In the genomic region with DNA sequence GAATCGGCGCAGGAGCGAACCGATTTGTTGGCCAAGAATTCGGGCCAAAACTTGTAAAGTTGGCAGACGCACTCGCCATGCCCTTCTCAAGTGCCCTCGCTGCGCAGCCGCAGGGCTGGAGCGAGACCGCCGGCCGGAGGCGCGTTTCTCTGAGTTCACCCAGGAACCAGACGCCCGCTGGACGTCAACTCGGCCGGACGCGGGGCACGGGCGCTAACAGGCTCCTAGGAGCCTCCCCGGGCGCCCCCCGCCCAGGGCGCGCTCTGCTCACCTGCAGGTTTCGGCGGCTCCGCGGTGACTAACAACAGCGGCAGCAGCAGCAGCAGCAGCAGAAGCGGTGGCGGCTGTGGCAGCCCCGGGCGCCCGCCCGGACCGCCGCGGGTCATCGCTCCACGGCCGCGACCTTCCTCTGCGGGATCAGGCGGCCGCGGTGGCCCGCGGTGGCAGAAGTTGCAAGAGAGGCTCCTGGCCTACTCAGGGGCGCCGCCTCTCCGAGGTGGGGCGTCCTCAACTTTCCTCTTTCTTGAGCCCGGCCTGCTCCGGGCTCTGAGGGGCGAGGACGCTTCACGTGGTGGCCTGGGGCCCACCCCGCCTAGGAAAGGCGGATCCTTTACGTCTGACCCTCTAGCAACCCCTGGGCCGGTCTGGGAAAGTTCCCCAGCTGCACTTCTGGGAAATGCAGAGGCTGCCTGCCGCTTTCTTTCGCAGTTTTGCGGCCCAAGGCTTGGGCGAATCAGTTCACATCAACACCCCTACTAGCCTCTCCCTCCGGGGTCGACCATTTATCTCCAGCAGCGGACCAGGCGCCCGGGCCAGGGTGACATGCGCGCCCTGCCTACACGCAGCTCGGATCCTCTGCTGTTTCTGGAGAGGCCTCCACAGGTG, we compare ENCODE assay signal across 8 cellular contexts. TPM values are rescaled to one million over a fixed set of nuclear protein-coding genes. Genes with fewer than 3 reads are reported as not detected.
DNase-seq lines count a peak whose midpoint lies in the region; ATAC-seq and TF ChIP-seq lines count a peak whose summit lies in the region.

PLBD1 (minus strand) TSS at position 573 of the 885 bp plus-strand sequence; CDS start at position 386, 187 bp downstream.

- H3K27me3 ChIP-seq in thoracic aorta (replicated peaks; ENCODE audit: insufficient read depth) = no peaks in the 10 kb centered on the region

- H3K36me3 ChIP-seq in thoracic aorta = no peaks in the 10 kb centered on the region

- ATAC-seq in GM21515 (IDR thresholded peaks at IDR 0.05; ENCODE audit: unreplicated experiment) = peak; percentile 52
- peak; percentile 78 for ATAC-seq in esophagus mucosa
- ATAC-seq in thoracic aorta (ENCODE audit: insufficient number of reproducible peaks, low FRiP score, low read depth) = peak; percentile 26

- H3K27ac ChIP-seq in thoracic aorta = peak within 1 kb of the TSS; percentile 24 to 74

- no peak for TF ChIP-seq CTCF in thoracic aorta (IDR thresholded peaks at IDR 0.05)

- H3K4me1 ChIP-seq in thoracic aorta (ENCODE audit: control insufficient read depth in 1 of 2, low read depth in 2 of 2) = peaks cover 0 to 3% of the 10 kb centered on the region in 2 donors

- H3K4me3 ChIP-seq in thoracic aorta = peak within 1 kb of the TSS; percentile 90

- DNase-seq in Daoy (ENCODE audit: low read depth) (peak; percentile 43), RKO (ENCODE audit: low spot score) (peak; percentile 83), midbrain (lab: John Stamatoyannopoulos, UW) (peak; percentile 25), thoracic aorta (ENCODE audit: low spot score) (peak; percentile 6), OCI-M1 (lab: John Stamatoyannopoulos, UW) (no peak)
- DNase-seq in activated effector memory CD4-positive, alpha-beta T cell treated with Interleukin-2 at 50 U/mL for 16 hours = no peak

- no peaks in the 10 kb centered on the region for H3K9me3 ChIP-seq in thoracic aorta

RNA-seq across cellular contexts. Expression of gene PLBD1, which starts in this region (rescaled TPM):
- total RNA-seq in Daoy (2014; rRNA removed; shearing (Covaris generic)) = 1.9 and 3.5 TPM in 2 replicates
- total RNA-seq in esophagus mucosa (56.5 TPM), thoracic aorta (10 to 100 TPM in 1 of 2 donors, 1 to 10 TPM in 1; 7.0 to 12.8 TPM)

Comparison
In these comparisons a context has a peak if more than half of its experiments do, and no peak if none do; other contexts are left out.
1. DNase-seq: peak in Daoy (single experiment), RKO (single experiment), midbrain (single experiment) and thoracic aorta (single experiment); none in OCI-M1 (single experiment) and activated effector memory CD4-positive, alpha-beta T cell treated with Interleukin-2 at 50 U/mL for 16 hours (single experiment).
2. ATAC-seq: peak in every context shown above with its lines; median percentile 78 in esophagus mucosa; 52 in GM21515; 26 in thoracic aorta.